Comparison of ENCODE assay signal across 14 cellular contexts in genomic region chr12:76636141-76636692, GRCh38.
DNase-seq lines count a peak whose midpoint lies in the region; ATAC-seq, FAIRE-seq and TF ChIP-seq lines count a peak whose summit lies in the region.
"Had no signal": no experiment of that assay in that cellular context is flagged by ENCODE, and none has a peak within 500 bp of the region (broad histone marks: within the 10 kb centered on the region; RNA-seq: fewer than 3 reads in every experiment).

No MANE protein-coding gene starts in this region.

- H3K9ac ChIP-seq in GM12878 (ENCODE audit: control insufficient read depth, insufficient read depth, low read length), result no peak overlapping the region
- no peak overlapping the region for H3K9ac ChIP-seq in keratinocyte (ENCODE audit: control insufficient read depth, extremely low read depth, insufficient read depth, low read length)
- H3K9ac ChIP-seq in MM.1S (ENCODE audit: low read length), result no peak overlapping the region
- H3K9ac ChIP-seq: BLaER1 had no signal

- no peaks in the 10 kb centered on the region for H3F3A ChIP-seq in MM.1S (ENCODE audit: insufficient read depth, low read length)

- H3K4me3 ChIP-seq in GM12878, result no peak overlapping the region
- no peak overlapping the region for H3K4me3 ChIP-seq in keratinocyte (ENCODE audit: control insufficient read depth in 2 of 3, extremely low read depth in 1 of 3, insufficient read depth in 2 of 3, low read depth in 1 of 3, low read length in 3 of 3)
- no peak overlapping the region for H3K4me3 ChIP-seq in brain microvascular endothelial cell (ENCODE audit: low read depth, low read length)
- no peak overlapping the region for H3K4me3 ChIP-seq in MM.1S (ENCODE audit: low read length)
- H3K4me3 ChIP-seq: BLaER1 had no signal

- POLR2A ChIA-PET in GM12878 (lab: Charles Lee), result interaction anchor here (0.5 to 0.6 kb wide), 2 partner anchors 17 to 32 kb away, joined by 3 to 4 read pairs; no protein-coding TSS in a partner anchor

- H2AFZ ChIP-seq in GM12878 (ENCODE audit: control insufficient read depth, low read depth, low read length), result no peak overlapping the region
- H2AFZ ChIP-seq in keratinocyte (ENCODE audit: control insufficient read depth, low read length), result peak overlapping the region; percentile 62
- H2AFZ ChIP-seq in MM.1S (ENCODE audit: low read length), result no peak overlapping the region

- WGBS in GM12878 (ENCODE audit: insufficient coverage, insufficient replicate concordance, low lambda C conversion rate, missing lambda C conversion rate), result 56% methylated on average over 5 of the region's 5 CpGs

- no peaks in the 10 kb centered on the region for H3K9me2 ChIP-seq in MM.1S (replicated peaks; ENCODE audit: insufficient read depth, low read length)

- no peak for TF ChIP-seq EP300 in GM12878 (IDR thresholded peaks at IDR 0.05; ENCODE audit: borderline replicate concordance in 1 of 2, control insufficient read depth in 1 of 2, low read depth in 2 of 2, low read length in 2 of 2)

- H3K36me3 ChIP-seq in GM12878 (ENCODE audit: control insufficient read depth in 2 of 2, insufficient read depth in 2 of 2, low read length in 1 of 2) (no peaks in the 10 kb centered on the region), keratinocyte (ENCODE audit: control insufficient read depth in 2 of 2, extremely low read depth in 1 of 2, insufficient read depth in 2 of 2, low read length in 2 of 2) (no peaks in the 10 kb centered on the region), brain microvascular endothelial cell (replicated peaks) (no peaks in the 10 kb centered on the region), MM.1S (replicated peaks; ENCODE audit: insufficient read depth, low read length) (no peaks in the 10 kb centered on the region)
- H3K36me3 ChIP-seq: BLaER1 had no signal

- H3K79me2 ChIP-seq in GM12878 (ENCODE audit: control insufficient read depth, insufficient read depth, low read length), result no peaks in the 10 kb centered on the region
- no peaks in the 10 kb centered on the region for H3K79me2 ChIP-seq in keratinocyte (ENCODE audit: control insufficient read depth, insufficient read depth, low read length)
- H3K79me2 ChIP-seq in MM.1S (ENCODE audit: low read length), result no peaks in the 10 kb centered on the region

- H3K27ac ChIP-seq in GM12878 (ENCODE audit: control insufficient read depth, insufficient read depth) (no peak overlapping the region), keratinocyte (ENCODE audit: control insufficient read depth, insufficient read depth, low read length) (peak overlapping the region; percentile 77), brain microvascular endothelial cell (no peak overlapping the region), MM.1S (ENCODE audit: low read length) (no peak overlapping the region)
- H3K27ac ChIP-seq: BLaER1 had no signal

- TF ChIP-seq POLR2A in GM12878 (IDR thresholded peaks at IDR 0.05; ENCODE audit: low read depth, low read length), result no peak

- peak; percentile 49 for ATAC-seq in HG03565 (IDR thresholded peaks at IDR 0.05; ENCODE audit: unreplicated experiment)
- peak; percentile 71 for ATAC-seq in GM12878

- CTCF ChIA-PET in GM12878 (lab: Yijun Ruan, JAX), result interaction anchor here (1.1 to 2.0 kb wide), 3 partner anchors 9 to 154 kb away, joined by 3 to 9 read pairs (median 6); no protein-coding TSS in a partner anchor

- RAD21 ChIA-PET in GM12878 (lab: Charles Lee; ENCODE audit: unreplicated experiment), result interaction anchor here (1.7 kb wide), 1 partner anchor 14 kb away, joined by 5 read pairs; no protein-coding TSS in a partner anchor

- SMC1A ChIA-PET in GM12878 (lab: Charles Lee; ENCODE audit: uncharacterized antibody, unreplicated experiment), result interaction anchor here (1.0 kb wide), 2 partner anchors 13 to 126 kb away, joined by 3 read pairs; no protein-coding TSS in a partner anchor

- H4K20me1 ChIP-seq in GM12878 (ENCODE audit: control insufficient read depth, insufficient read depth) (no peaks in the 10 kb centered on the region), keratinocyte (ENCODE audit: control insufficient read depth, extremely low read depth, insufficient read depth, low read length) (no peaks in the 10 kb centered on the region), MM.1S (ENCODE audit: insufficient read depth, low read length) (no peaks in the 10 kb centered on the region)
- H4K20me1 ChIP-seq: BLaER1 had no signal

- DNase-seq in D721Med (ENCODE audit: insufficient read length, low spot score) (no peak), GM12878 (ENCODE audit: low read depth, low spot score) (no peak), keratinocyte (ENCODE audit: low read depth, low spot score) (no peak), NCI-H748 treated with DMSO at 0.1 percent for 48 hours (lab: John Stamatoyannopoulos, UW) (no peak), brain microvascular endothelial cell (no peak), MM.1S (no peak)
- no peak for DNase-seq in activated CD4-positive, alpha-beta T cell treated with anti-CD3 and anti-CD28 coated beads for 48 hours
- DNase-seq: activated CD4-positive, alpha-beta T cell treated with anti-CD3 and anti-CD28 coated beads for 4 hours; GF-D8; NCI-H1417 treated with DMSO at 0.1 percent for 48 hours; SW 1271 had no signal

- H3K9me1 ChIP-seq in keratinocyte (ENCODE audit: control insufficient read depth, extremely low read depth, insufficient read depth, low read length), result no peaks in the 10 kb centered on the region

- dilution Hi-C loops in keratinocyte (cut with MboI; ENCODE audit: extremely low pct_ligation_motif_present, low sequenced_read_pairs), result no loop called here

- H3K9me3 ChIP-seq in GM12878 (replicated peaks; ENCODE audit: control insufficient read depth, insufficient read depth, low read length), result no peaks in the 10 kb centered on the region
- no peaks in the 10 kb centered on the region for H3K9me3 ChIP-seq in keratinocyte (ENCODE audit: control insufficient read depth, low read depth, low read length)
- no peaks in the 10 kb centered on the region for H3K9me3 ChIP-seq in MM.1S (replicated peaks; ENCODE audit: insufficient read depth, low read length)
- H3K9me3 ChIP-seq: BLaER1 had no signal

- no peak overlapping the region for H3K4me2 ChIP-seq in GM12878 (ENCODE audit: control insufficient read depth, insufficient read depth)
- peak overlapping the region; percentile 19 for H3K4me2 ChIP-seq in keratinocyte (ENCODE audit: control insufficient read depth, extremely low read depth, insufficient read depth, low read depth, low read length)
- no peak overlapping the region for H3K4me2 ChIP-seq in MM.1S (ENCODE audit: low read depth, low read length)
- H3K4me2 ChIP-seq: BLaER1 had no signal

- in situ Hi-C loops in GM12878 (cut with MboI), result no loop called here
- in situ Hi-C loops in brain microvascular endothelial cell (cut with HindIII; ENCODE audit: low pct_ligation_motif_present, low sequenced_read_pairs), result no loop called here

- H3K4me1 ChIP-seq in GM12878 (ENCODE audit: control insufficient read depth, insufficient read depth, low read length), result no peaks in the 10 kb centered on the region
- peaks cover 28% of the 10 kb centered on the region for H3K4me1 ChIP-seq in keratinocyte (ENCODE audit: control insufficient read depth, extremely low read depth, insufficient read depth, low read length)
- no peaks in the 10 kb centered on the region for H3K4me1 ChIP-seq in MM.1S (ENCODE audit: low read length)
- H3K4me1 ChIP-seq: BLaER1 had no signal

- H3K27me3 ChIP-seq in GM12878 (replicated peaks in 1 of 2; ENCODE audit: control insufficient read depth in 2 of 2, insufficient read depth in 2 of 2, low read length in 1 of 2) (no peaks in the 10 kb centered on the region), keratinocyte (ENCODE audit: control insufficient read depth, extremely low read depth, insufficient read depth, low read length) (no peaks in the 10 kb centered on the region), brain microvascular endothelial cell (replicated peaks) (no peaks in the 10 kb centered on the region), MM.1S (replicated peaks; ENCODE audit: insufficient read depth, low read length) (no peaks in the 10 kb centered on the region)
- H3K27me3 ChIP-seq: BLaER1 had no signal

- no TSS peak for BruUV-seq in GM12878 (replicated peaks; lab: Mats Ljungman, UMichigan)

- TF ChIP-seq RAD21 in GM12878 (IDR thresholded peaks at IDR 0.05; ENCODE audit: insufficient read depth, low read depth, low read length), result no peak

- FAIRE-seq in D721Med (lab: Jason Lieb, UNC) (peak; percentile 44), GM12878 (lab: Jason Lieb, UNC) (no peak), keratinocyte (lab: Jason Lieb, UNC) (peak; percentile 5)
- FAIRE-seq: colon had no signal

- TF ChIP-seq CTCF in D721Med (IDR thresholded peaks at IDR 0.05; ENCODE audit: insufficient read depth, missing control alignments), result no peak
- TF ChIP-seq CTCF in GM12878 (IDR thresholded peaks at IDR 0.05 in 2 of 3, conservative IDR thresholded peaks at IDR 0.05 in 1 of 3; ENCODE audit: control insufficient read depth in 2 of 3, extremely low read depth in 1 of 3, insufficient read depth in 1 of 3, low read depth in 3 of 3, low read length in 3 of 3), result no peak
- TF ChIP-seq CTCF in keratinocyte (optimal IDR thresholded peaks at IDR 0.05 in 1 of 3, IDR thresholded peaks at IDR 0.05 in 1 of 3, conservative IDR thresholded peaks at IDR 0.05 in 1 of 3; ENCODE audit: extremely low read depth in 1 of 3, insufficient read depth in 2 of 3, low read length in 3 of 3), result no peak
- no peak for TF ChIP-seq CTCF in brain microvascular endothelial cell (IDR thresholded peaks at IDR 0.05; ENCODE audit: low read depth, low read length, missing control alignments)
- TF ChIP-seq CTCF in MM.1S (IDR thresholded peaks at IDR 0.05; ENCODE audit: low read length), result no peak

- intact Hi-C loops in GM12878 (cut with micrococcal nuclease; ENCODE audit: unreplicated experiment), result no loop called here

TF ChIP-seq in GM12878, 131 proteins besides CTCF, POLR2A, EP300 and RAD21 (continues in another document):
- TF ChIP-seq JUNB (IDR thresholded peaks at IDR 0.05) (peak; percentile 71), ZBTB33 (IDR thresholded peaks at IDR 0.05) (no peak), RUNX3 (IDR thresholded peaks at IDR 0.05; ENCODE audit: low read length) (peak; percentile 52; the same call in 1 of the 2 replicates)
